Comparison of ENCODE assay signal across 1 cellular context in genomic region chr2:218269900-218270720, GRCh38.
TF ChIP-seq lines count a peak whose summit lies in the region.

A gene with protein sequence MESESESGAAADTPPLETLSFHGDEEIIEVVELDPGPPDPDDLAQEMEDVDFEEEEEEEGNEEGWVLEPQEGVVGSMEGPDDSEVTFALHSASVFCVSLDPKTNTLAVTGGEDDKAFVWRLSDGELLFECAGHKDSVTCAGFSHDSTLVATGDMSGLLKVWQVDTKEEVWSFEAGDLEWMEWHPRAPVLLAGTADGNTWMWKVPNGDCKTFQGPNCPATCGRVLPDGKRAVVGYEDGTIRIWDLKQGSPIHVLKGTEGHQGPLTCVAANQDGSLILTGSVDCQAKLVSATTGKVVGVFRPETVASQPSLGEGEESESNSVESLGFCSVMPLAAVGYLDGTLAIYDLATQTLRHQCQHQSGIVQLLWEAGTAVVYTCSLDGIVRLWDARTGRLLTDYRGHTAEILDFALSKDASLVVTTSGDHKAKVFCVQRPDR (minus strand): TSS chr2:218270137. CDS start chr2:218270086, 51 bp downstream.
Gene PNKD, plus strand, starts transcription at chr2:218270519. Its CDS starts 17 bp downstream, at chr2:218270536.

TF ChIP-seq in GM12878, 131 proteins besides CTCF, POLR2A, EP300 and RAD21 (continued from another document and continues in another):
- TF ChIP-seq, protein P1, sequence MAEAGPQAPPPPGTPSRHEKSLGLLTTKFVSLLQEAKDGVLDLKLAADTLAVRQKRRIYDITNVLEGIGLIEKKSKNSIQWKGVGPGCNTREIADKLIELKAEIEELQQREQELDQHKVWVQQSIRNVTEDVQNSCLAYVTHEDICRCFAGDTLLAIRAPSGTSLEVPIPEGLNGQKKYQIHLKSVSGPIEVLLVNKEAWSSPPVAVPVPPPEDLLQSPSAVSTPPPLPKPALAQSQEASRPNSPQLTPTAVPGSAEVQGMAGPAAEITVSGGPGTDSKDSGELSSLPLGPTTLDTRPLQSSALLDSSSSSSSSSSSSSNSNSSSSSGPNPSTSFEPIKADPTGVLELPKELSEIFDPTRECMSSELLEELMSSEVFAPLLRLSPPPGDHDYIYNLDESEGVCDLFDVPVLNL (IDR thresholded peaks at IDR 0.05; ENCODE audit: low read depth, low read length), result peak; percentile 61; the same call in 1 of the 2 replicates
- no peak for TF ChIP-seq MTA3 (IDR thresholded peaks at IDR 0.05; ENCODE audit: borderline replicate concordance, low read length)
- no peak for TF ChIP-seq ZZZ3 (IDR thresholded peaks at IDR 0.05; ENCODE audit: control insufficient read depth, insufficient read length, low read depth)
- no peak for TF ChIP-seq ZNF384 (IDR thresholded peaks at IDR 0.05; ENCODE audit: borderline replicate concordance, low read depth, low read length)
- peak; percentile 99 for TF ChIP-seq DPF2 (IDR thresholded peaks at IDR 0.05)
- no peak for TF ChIP-seq HDAC6 (IDR thresholded peaks at IDR 0.05; ENCODE audit: unreplicated experiment)
- TF ChIP-seq CHD2 (IDR thresholded peaks at IDR 0.05; ENCODE audit: borderline replicate concordance, low read depth, low read length), result peak; percentile 96
- peak; percentile 60 for TF ChIP-seq RFX5 (IDR thresholded peaks at IDR 0.05; ENCODE audit: low read depth, low read length)
- TF ChIP-seq IRF3 (IDR thresholded peaks at IDR 0.05), result peak; percentile 94
- no peak for TF ChIP-seq KDM1A (IDR thresholded peaks at IDR 0.05; ENCODE audit: borderline replicate concordance)
- no peak for TF ChIP-seq NFIC (IDR thresholded peaks at IDR 0.05; ENCODE audit: low read depth, low read length)
- peak; percentile 95 for TF ChIP-seq CREM (IDR thresholded peaks at IDR 0.05; ENCODE audit: low read depth)
- peak; percentile 87 for TF ChIP-seq FOS (IDR thresholded peaks at IDR 0.05; ENCODE audit: borderline replicate concordance, extremely low read depth, insufficient read length)
- no peak for TF ChIP-seq CBX3 (IDR thresholded peaks at IDR 0.05; ENCODE audit: borderline replicate concordance, low read depth)
- TF ChIP-seq PBX3 (IDR thresholded peaks at IDR 0.05; ENCODE audit: insufficient replicate concordance, low read depth, low read length), result peak; percentile 99
- TF ChIP-seq IRF4 (IDR thresholded peaks at IDR 0.05; ENCODE audit: low read depth, low read length), result no peak
- no peak; the same call in 1 of the 2 replicates for TF ChIP-seq ZNF207 (IDR thresholded peaks at IDR 0.05; ENCODE audit: borderline replicate concordance)
- peak; percentile 82 for TF ChIP-seq GABPA (IDR thresholded peaks at IDR 0.05; ENCODE audit: low read depth)
- TF ChIP-seq, protein P2, sequence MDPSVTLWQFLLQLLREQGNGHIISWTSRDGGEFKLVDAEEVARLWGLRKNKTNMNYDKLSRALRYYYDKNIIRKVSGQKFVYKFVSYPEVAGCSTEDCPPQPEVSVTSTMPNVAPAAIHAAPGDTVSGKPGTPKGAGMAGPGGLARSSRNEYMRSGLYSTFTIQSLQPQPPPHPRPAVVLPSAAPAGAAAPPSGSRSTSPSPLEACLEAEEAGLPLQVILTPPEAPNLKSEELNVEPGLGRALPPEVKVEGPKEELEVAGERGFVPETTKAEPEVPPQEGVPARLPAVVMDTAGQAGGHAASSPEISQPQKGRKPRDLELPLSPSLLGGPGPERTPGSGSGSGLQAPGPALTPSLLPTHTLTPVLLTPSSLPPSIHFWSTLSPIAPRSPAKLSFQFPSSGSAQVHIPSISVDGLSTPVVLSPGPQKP (IDR thresholded peaks at IDR 0.05; ENCODE audit: low read depth, low read length), result peak; percentile 52; the same call in 1 of the 2 replicates
- TF ChIP-seq SMARCA5 (IDR thresholded peaks at IDR 0.05), result peak; percentile 56; the same call in 1 of the 2 replicates
- peak; percentile 85; the same call in 1 of the 2 replicates for TF ChIP-seq POLR2AphosphoS5 (IDR thresholded peaks at IDR 0.05; ENCODE audit: low read length)
- TF ChIP-seq SRF (IDR thresholded peaks at IDR 0.05; ENCODE audit: low read depth in 2 of 2, low read length in 2 of 2), result no peak
- no peak for TF ChIP-seq ZNF592 (IDR thresholded peaks at IDR 0.05)
- TF ChIP-seq, protein P3, sequence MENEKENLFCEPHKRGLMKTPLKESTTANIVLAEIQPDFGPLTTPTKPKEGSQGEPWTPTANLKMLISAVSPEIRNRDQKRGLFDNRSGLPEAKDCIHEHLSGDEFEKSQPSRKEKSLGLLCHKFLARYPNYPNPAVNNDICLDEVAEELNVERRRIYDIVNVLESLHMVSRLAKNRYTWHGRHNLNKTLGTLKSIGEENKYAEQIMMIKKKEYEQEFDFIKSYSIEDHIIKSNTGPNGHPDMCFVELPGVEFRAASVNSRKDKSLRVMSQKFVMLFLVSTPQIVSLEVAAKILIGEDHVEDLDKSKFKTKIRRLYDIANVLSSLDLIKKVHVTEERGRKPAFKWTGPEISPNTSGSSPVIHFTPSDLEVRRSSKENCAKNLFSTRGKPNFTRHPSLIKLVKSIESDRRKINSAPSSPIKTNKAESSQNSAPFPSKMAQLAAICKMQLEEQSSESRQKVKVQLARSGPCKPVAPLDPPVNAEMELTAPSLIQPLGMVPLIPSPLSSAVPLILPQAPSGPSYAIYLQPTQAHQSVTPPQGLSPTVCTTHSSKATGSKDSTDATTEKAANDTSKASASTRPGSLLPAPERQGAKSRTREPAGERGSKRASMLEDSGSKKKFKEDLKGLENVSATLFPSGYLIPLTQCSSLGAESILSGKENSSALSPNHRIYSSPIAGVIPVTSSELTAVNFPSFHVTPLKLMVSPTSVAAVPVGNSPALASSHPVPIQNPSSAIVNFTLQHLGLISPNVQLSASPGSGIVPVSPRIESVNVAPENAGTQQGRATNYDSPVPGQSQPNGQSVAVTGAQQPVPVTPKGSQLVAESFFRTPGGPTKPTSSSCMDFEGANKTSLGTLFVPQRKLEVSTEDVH (IDR thresholded peaks at IDR 0.05; ENCODE audit: low read depth, partially characterized antibody), result peak; percentile 57
- no peak for TF ChIP-seq ZNF24 (IDR thresholded peaks at IDR 0.05)
- no peak for TF ChIP-seq ASH2L (IDR thresholded peaks at IDR 0.05; ENCODE audit: borderline replicate concordance, low read depth)
- peak; percentile 98 for TF ChIP-seq YY1 (IDR thresholded peaks at IDR 0.05; ENCODE audit: low read depth, low read length)
- TF ChIP-seq, protein P4, sequence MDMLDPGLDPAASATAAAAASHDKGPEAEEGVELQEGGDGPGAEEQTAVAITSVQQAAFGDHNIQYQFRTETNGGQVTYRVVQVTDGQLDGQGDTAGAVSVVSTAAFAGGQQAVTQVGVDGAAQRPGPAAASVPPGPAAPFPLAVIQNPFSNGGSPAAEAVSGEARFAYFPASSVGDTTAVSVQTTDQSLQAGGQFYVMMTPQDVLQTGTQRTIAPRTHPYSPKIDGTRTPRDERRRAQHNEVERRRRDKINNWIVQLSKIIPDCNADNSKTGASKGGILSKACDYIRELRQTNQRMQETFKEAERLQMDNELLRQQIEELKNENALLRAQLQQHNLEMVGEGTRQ (IDR thresholded peaks at IDR 0.05; ENCODE audit: borderline replicate concordance, low read depth, low read length), result peak; percentile 15; the same call in 1 of the 2 replicates
- no peak for TF ChIP-seq SREBF2 (IDR thresholded peaks at IDR 0.05; ENCODE audit: low read length)
- TF ChIP-seq HDGF (IDR thresholded peaks at IDR 0.05), result no peak
- TF ChIP-seq BHLHE40 (IDR thresholded peaks at IDR 0.05; ENCODE audit: borderline replicate concordance in 1 of 2, low read depth in 2 of 2, low read length in 1 of 2), result peak; percentile 13 to 33; a peak in 2 of 4 replicates
- peak; percentile 45; the same call in 1 of the 2 replicates for TF ChIP-seq MTA2 (IDR thresholded peaks at IDR 0.05; ENCODE audit: low read depth)
- no peak for TF ChIP-seq YBX1 (IDR thresholded peaks at IDR 0.05)
- TF ChIP-seq MXI1 (IDR thresholded peaks at IDR 0.05; ENCODE audit: low read depth, low read length), result no peak
- TF ChIP-seq CHD4 (IDR thresholded peaks at IDR 0.05), result no peak
- no peak for TF ChIP-seq ZBTB11 (CRISPR knock-in tag; IDR thresholded peaks at IDR 0.05)
- peak; percentile 21; the same call in 1 of the 2 replicates for TF ChIP-seq NFYA (IDR thresholded peaks at IDR 0.05; ENCODE audit: borderline replicate concordance, low read depth, low read length)
- TF ChIP-seq SKIL (IDR thresholded peaks at IDR 0.05; ENCODE audit: low read depth, poor library complexity, severe bottlenecking), result peak; percentile 35
